ENCODE assay signal across 20 cellular contexts in genomic region chr12:13437541-13437940, GRCh38.
A peak's percentile ranks its signal among the peaks of the same experiment; 100 is the strongest.
DNase-seq lines count a peak whose midpoint lies in the region; ATAC-seq, FAIRE-seq and TF ChIP-seq lines count a peak whose summit lies in the region.
"Had no signal": no experiment of that assay in that cellular context is flagged by ENCODE, and none has a peak within 500 bp of the region (broad histone marks: within the 10 kb centered on the region; RNA-seq: fewer than 3 reads in every experiment).

No MANE protein-coding gene starts in this region.

- no peak overlapping the region for H2AFZ ChIP-seq in HCT116 (ENCODE audit: low read depth, low read length, poor library complexity, severe bottlenecking)
- H2AFZ ChIP-seq in K562 (ENCODE audit: low read depth, low read length), result no peak overlapping the region

- H3K4me1 ChIP-seq in HCT116 (ENCODE audit: control insufficient read depth in 1 of 2, insufficient read depth in 2 of 2, low read length in 2 of 2) (peaks cover 4 to 23% of the 10 kb centered on the region in 2 experiments; a peak in 2 of 4 replicates), K562 (replicated peaks in 1 of 2; ENCODE audit: control insufficient read depth in 2 of 2, insufficient read depth in 2 of 2, low read length in 2 of 2) (peaks cover 0 to 4% of the 10 kb centered on the region in 2 experiments; a peak in 2 of 5 replicates), suprapubic skin (no peaks in the 10 kb centered on the region)
- H3K4me1 ChIP-seq: HAP-1 had no signal

- CTCF ChIA-PET in activated CD4-positive, alpha-beta T cell treated with anti-CD3 and anti-CD28 coated beads, Interleukin-2, amount 10 ng/mL, durations not matched to agents 7 days and 5 days (lab: Charles Lee), result no interaction called here
- CTCF ChIA-PET in HCT116 (lab: Charles Lee), result interaction anchor here (0.6 to 1.0 kb wide), 4 partner anchors 22 to 296 kb away, joined by 3 to 6 read pairs (median 4); no protein-coding TSS in a partner anchor
- CTCF ChIA-PET in K562 (lab: Yijun Ruan, JAX; ENCODE audit: low intra/inter-chr PET ratio), result no interaction called here

- TF ChIP-seq CTCF in HCT116 (IDR thresholded peaks at IDR 0.05 in 2 of 3, conservative IDR thresholded peaks at IDR 0.05 in 1 of 3; ENCODE audit: borderline replicate concordance in 1 of 3, insufficient read depth in 1 of 3, low read depth in 2 of 3, low read length in 2 of 3) (peak in 2 of 3 experiments; percentile 14 to 30; a peak in 1 of 6 replicates), K562 (IDR thresholded peaks at IDR 0.05 in 2 of 3, conservative IDR thresholded peaks at IDR 0.05 in 1 of 3; ENCODE audit: insufficient read depth in 2 of 3, low read depth in 1 of 3, low read length in 3 of 3) (no peak), suprapubic skin (IDR thresholded peaks at IDR 0.05) (no peak)

- H3K27ac Mint-ChIP-seq in activated CD4-positive, alpha-beta T cell treated with anti-CD3 and anti-CD28 coated beads, Interleukin-2, amount 10 ng/mL, durations not matched to agents 24 days and 14 days, result no peak overlapping the region
- H3K27ac Mint-ChIP-seq in activated CD4-positive, alpha-beta T cell treated with anti-CD3 and anti-CD28 coated beads, Interleukin-2, amount 10 ng/mL, durations not matched to agents 7 days and 5 days, result no peak overlapping the region
- H3K27ac Mint-ChIP-seq: CD4-positive, CD25-positive, alpha-beta regulatory T cell; CD8-positive, alpha-beta memory T cell; HFFc6 had no signal

- peaks cover 3% of the 10 kb centered on the region for H3K27me3 Mint-ChIP-seq in activated CD4-positive, alpha-beta T cell treated with anti-CD3 and anti-CD28 coated beads, Interleukin-2, amount 10 ng/mL, durations not matched to agents 24 days and 14 days
- H3K27me3 Mint-ChIP-seq in activated CD4-positive, alpha-beta T cell treated with anti-CD3 and anti-CD28 coated beads, Interleukin-2, amount 10 ng/mL, durations not matched to agents 7 days and 5 days, result peaks cover 8% of the 10 kb centered on the region
- H3K27me3 Mint-ChIP-seq: CD4-positive, CD25-positive, alpha-beta regulatory T cell had no signal

- in situ Hi-C loops in K562 (cut with MboI), result no loop called here

- no peaks in the 10 kb centered on the region for H4K20me1 ChIP-seq in HCT116 (ENCODE audit: insufficient read depth)
- 0 out of 2 replicates have a peak, but pooled peaks cover 3% of the 10 kb centered on the region for H4K20me1 ChIP-seq in K562 (replicated peaks; ENCODE audit: control insufficient read depth, insufficient read depth, low read length)
- H4K20me1 ChIP-seq: BLaER1 treated with 17β-estradiol and CSF1 and Interleukin-3, amounts not matched to agents 10 nM and 100 nM had no signal

- WGBS in K562 (ENCODE audit: insufficient coverage, low coverage, missing lambda C conversion rate), result 4% methylated on average over 4 of the region's 4 CpGs
- WGBS in suprapubic skin, result 92% methylated on average over 4 of the region's 4 CpGs

- peak; percentile 8 for DNase-seq in activated CD4-positive, alpha-beta T cell treated with anti-CD3 and anti-CD28 coated beads, Interleukin-2, amount 10 ng/mL, durations not matched to agents 24 days and 14 days
- DNase-seq in activated CD4-positive, alpha-beta T cell treated with anti-CD3 and anti-CD28 coated beads, Interleukin-2, amount 10 ng/mL, durations not matched to agents 7 days and 5 days, result no peak
- DNase-seq in HCT116 (ENCODE audit: low read depth, low spot score) (peak; percentile 6), K562 (ENCODE audit: extremely low read depth in 1 of 4, low spot score in 3 of 4) (peak in 3 of 4 experiments; percentile 7 to 22 (median 14)), urothelium cell line (ENCODE audit: low spot score) (no peak), NCI-H1092 (lab: John Stamatoyannopoulos, UW) (no peak), suprapubic skin (ENCODE audit: low spot score in 2 of 2) (no peak), NCI-H1694 (lab: John Stamatoyannopoulos, UW) (no peak)
- DNase-seq: CD4-positive, CD25-positive, alpha-beta regulatory T cell; CD8-positive, alpha-beta memory T cell; DMS153; DMS79; GDM1; GOT3; HFFc6 had no signal

- H3K4me3 Mint-ChIP-seq in activated CD4-positive, alpha-beta T cell treated with anti-CD3 and anti-CD28 coated beads, Interleukin-2, amount 10 ng/mL, durations not matched to agents 24 days and 14 days, result no peak overlapping the region
- H3K4me3 Mint-ChIP-seq in activated CD4-positive, alpha-beta T cell treated with anti-CD3 and anti-CD28 coated beads, Interleukin-2, amount 10 ng/mL, durations not matched to agents 7 days and 5 days, result no peak overlapping the region
- H3K4me3 Mint-ChIP-seq: CD4-positive, CD25-positive, alpha-beta regulatory T cell; CD8-positive, alpha-beta memory T cell; HFFc6 had no signal

- no peaks in the 10 kb centered on the region for H3K36me3 Mint-ChIP-seq in activated CD4-positive, alpha-beta T cell treated with anti-CD3 and anti-CD28 coated beads, Interleukin-2, amount 10 ng/mL, durations not matched to agents 24 days and 14 days (ENCODE audit: low read depth)
- H3K36me3 Mint-ChIP-seq in activated CD4-positive, alpha-beta T cell treated with anti-CD3 and anti-CD28 coated beads, Interleukin-2, amount 10 ng/mL, durations not matched to agents 7 days and 5 days (ENCODE audit: low read depth), result no peaks in the 10 kb centered on the region
- H3K36me3 Mint-ChIP-seq: CD4-positive, CD25-positive, alpha-beta regulatory T cell; CD8-positive, alpha-beta memory T cell had no signal

- RAD21 ChIA-PET in HCT116 (lab: Charles Lee; ENCODE audit: low non-redundant PET in 1 of 2, low total read pairs in 2 of 2, uncharacterized antibody in 2 of 2, unreplicated experiment in 2 of 2), result interaction anchor here (0.6 kb wide), 4 partner anchors 143 to 387 kb away, joined by 3 to 9 read pairs (median 7); no protein-coding TSS in a partner anchor

- H3K36me3 ChIP-seq in HCT116 (ENCODE audit: control insufficient read depth in 1 of 2, insufficient read depth in 2 of 2, low read length in 2 of 2) (no peaks in the 10 kb centered on the region), K562 (ENCODE audit: control insufficient read depth, insufficient read depth, low read length) (no peaks in the 10 kb centered on the region), suprapubic skin (no peaks in the 10 kb centered on the region)
- H3K36me3 ChIP-seq: BLaER1 treated with 17β-estradiol and CSF1 and Interleukin-3, amounts not matched to agents 10 nM and 100 nM; HAP-1 had no signal

- no TSS peak for BruUV-seq in HCT116 (replicated peaks; lab: Mats Ljungman, UMichigan)
- BruUV-seq in K562 (replicated peaks; lab: Mats Ljungman, UMichigan), result no TSS peak

- intact Hi-C loops in activated CD4-positive, alpha-beta T cell treated with anti-CD3 and anti-CD28 coated beads, Interleukin-2, amount 10 ng/mL, durations not matched to agents 24 days and 14 days (cut with micrococcal nuclease), result no loop called here
- intact Hi-C loops in HCT116 (cut with micrococcal nuclease) (loop anchor here (10.0 kb wide), 1 partner anchor 143 kb away; no protein-coding TSS in a partner anchor), K562 (cut with micrococcal nuclease) (no loop called here)

- FAIRE-seq in K562 (lab: Jason Lieb, UNC) (no peak), urothelium cell line (lab: Jason Lieb, UNC) (peak; percentile 35)

- TF ChIP-seq POLR2A in HCT116 (IDR thresholded peaks at IDR 0.05; ENCODE audit: borderline replicate concordance, extremely low read depth, insufficient read depth, insufficient read length) (no peak), K562 (conservative IDR thresholded peaks at IDR 0.05) (no peak), suprapubic skin (IDR thresholded peaks at IDR 0.05) (no peak)

- H3K4me3 ChIP-seq in HCT116 (replicated peaks in 1 of 2; ENCODE audit: low read depth in 1 of 2, low read length in 2 of 2) (no peak overlapping the region), K562 (no peak overlapping the region), suprapubic skin (no peak overlapping the region)
- H3K4me3 ChIP-seq: BLaER1 treated with 17β-estradiol and CSF1 and Interleukin-3, amounts not matched to agents 10 nM and 100 nM; HAP-1 had no signal

- ATAC-seq in HCT116 (peak; percentile 46; the same call in 1 of the 2 replicates), K562 (no peak)

- no peaks in the 10 kb centered on the region for H3K4me1 Mint-ChIP-seq in activated CD4-positive, alpha-beta T cell treated with anti-CD3 and anti-CD28 coated beads, Interleukin-2, amount 10 ng/mL, durations not matched to agents 24 days and 14 days
- no peaks in the 10 kb centered on the region for H3K4me1 Mint-ChIP-seq in activated CD4-positive, alpha-beta T cell treated with anti-CD3 and anti-CD28 coated beads, Interleukin-2, amount 10 ng/mL, durations not matched to agents 7 days and 5 days
- H3K4me1 Mint-ChIP-seq: CD4-positive, CD25-positive, alpha-beta regulatory T cell; CD8-positive, alpha-beta memory T cell had no signal

- H3K27ac ChIP-seq in HCT116 (ENCODE audit: low read depth, low read length) (no peak overlapping the region), K562 (ENCODE audit: extremely low read depth, low read depth, low read length) (no peak overlapping the region), suprapubic skin (no peak overlapping the region)
- H3K27ac ChIP-seq: 22Rv1; BLaER1 treated with 17β-estradiol and CSF1 and Interleukin-3, amounts not matched to agents 10 nM and 100 nM; HL-60 had no signal

- no peaks in the 10 kb centered on the region for H3K27me3 ChIP-seq in HCT116 (ENCODE audit: insufficient read depth, low read length)
- H3K27me3 ChIP-seq in K562 (ENCODE audit: control insufficient read depth in 2 of 2, insufficient read depth in 2 of 2, low read length in 2 of 2), result no peaks in the 10 kb centered on the region
- H3K27me3 ChIP-seq in suprapubic skin, result no peaks in the 10 kb centered on the region
- H3K27me3 ChIP-seq: BLaER1 treated with 17β-estradiol and CSF1 and Interleukin-3, amounts not matched to agents 10 nM and 100 nM had no signal

- H3K9ac ChIP-seq in HCT116 (ENCODE audit: low read length) (no peak overlapping the region), K562 (ENCODE audit: insufficient read depth in 1 of 2, low read depth in 2 of 2, low read length in 2 of 2) (no peak overlapping the region)
- H3K9ac ChIP-seq: BLaER1 treated with 17β-estradiol and CSF1 and Interleukin-3, amounts not matched to agents 10 nM and 100 nM had no signal

- POLR2A ChIA-PET in activated CD4-positive, alpha-beta T cell treated with anti-CD3 and anti-CD28 coated beads, Interleukin-2, amount 10 ng/mL, durations not matched to agents 7 days and 5 days (lab: Charles Lee), result no interaction called here
- POLR2A ChIA-PET in HCT116 (lab: Charles Lee), result interaction anchor here (0.6 kb wide), 1 partner anchor 361 kb away, joined by 4 read pairs; no protein-coding TSS in a partner anchor
- POLR2A ChIA-PET in K562 (lab: Yijun Ruan, JAX), result no interaction called here

- TF ChIP-seq RAD21 in HCT116 (IDR thresholded peaks at IDR 0.05; ENCODE audit: low read depth) (peak; percentile 56), K562 (CRISPR knock-in tag; conservative IDR thresholded peaks at IDR 0.05 in 1 of 2, IDR thresholded peaks at IDR 0.05 in 1 of 2) (no peak)

- H3K9me2 ChIP-seq in HCT116 (ENCODE audit: insufficient read depth), result no peaks in the 10 kb centered on the region

- no peaks in the 10 kb centered on the region for H3K9me1 ChIP-seq in K562 (ENCODE audit: control insufficient read depth, insufficient read depth, low read length)

- H3K79me2 ChIP-seq in HCT116 (ENCODE audit: insufficient read depth, low read length) (no peaks in the 10 kb centered on the region), K562 (ENCODE audit: control insufficient read depth, insufficient read depth, low read length) (no peaks in the 10 kb centered on the region)

- H3K4me2 ChIP-seq in HCT116 (ENCODE audit: low read length), result no peak overlapping the region
- peak overlapping the region; percentile 7; the same call in 1 of the 2 replicates for H3K4me2 ChIP-seq in K562 (ENCODE audit: insufficient read depth, low read length)

- H3K9me3 Mint-ChIP-seq in activated CD4-positive, alpha-beta T cell treated with anti-CD3 and anti-CD28 coated beads, Interleukin-2, amount 10 ng/mL, durations not matched to agents 24 days and 14 days, result no peaks in the 10 kb centered on the region
- no peaks in the 10 kb centered on the region for H3K9me3 Mint-ChIP-seq in activated CD4-positive, alpha-beta T cell treated with anti-CD3 and anti-CD28 coated beads, Interleukin-2, amount 10 ng/mL, durations not matched to agents 7 days and 5 days

- TF ChIP-seq EP300 in K562 (IDR thresholded peaks at IDR 0.05; ENCODE audit: low read length), result no peak
- TF ChIP-seq EP300 in suprapubic skin (IDR thresholded peaks at IDR 0.05), result no peak

- H3K9me3 ChIP-seq in HCT116 (ENCODE audit: control insufficient read depth in 1 of 2, insufficient read depth in 1 of 2, low read depth in 1 of 2, low read length in 2 of 2) (no peaks in the 10 kb centered on the region), K562 (replicated peaks; ENCODE audit: control insufficient read depth, insufficient read depth, low read depth, low read length) (no peaks in the 10 kb centered on the region), suprapubic skin (no peaks in the 10 kb centered on the region)
- H3K9me3 ChIP-seq: BLaER1 treated with 17β-estradiol and CSF1 and Interleukin-3, amounts not matched to agents 10 nM and 100 nM; Caco-2; HAP-1 had no signal

Comparison
In these comparisons a context has a peak if more than half of its experiments do, and no peak if none do; other contexts are left out.
1. DNase-seq: peak in activated CD4-positive, alpha-beta T cell treated with anti-CD3 and anti-CD28 coated beads, Interleukin-2, amount 10 ng/mL, durations not matched to agents 24 days and 14 days (single experiment), HCT116 (single experiment) and K562 (3 of 4); none in activated CD4-positive, alpha-beta T cell treated with anti-CD3 and anti-CD28 coated beads, Interleukin-2, amount 10 ng/mL, durations not matched to agents 7 days and 5 days (single experiment), urothelium cell line (single experiment), NCI-H1092 (single experiment), suprapubic skin (0 of 2) and NCI-H1694 (single experiment).
2. CTCF ChIP-seq: peak in HCT116 (2 of 3); none in K562 (0 of 3) and suprapubic skin (0 of 2).